In genomic region chr12:29662737-29663323, GRCh38 we compare ENCODE assay signal across 25 cellular contexts.
DNase-seq lines count a peak whose midpoint lies in the region; ATAC-seq and TF ChIP-seq lines count a peak whose summit lies in the region.
"Had no signal": no experiment of that assay in that cellular context is flagged by ENCODE, and none has a peak within 500 bp of the region (broad histone marks: within the 10 kb centered on the region; RNA-seq: fewer than 3 reads in every experiment).

No MANE protein-coding gene starts in this region.

- POLR2A ChIA-PET in MCF 10A (lab: Yijun Ruan, JAX): no interaction called here

- no peaks in the 10 kb centered on the region for H3K27me3 ChIP-seq in breast epithelium
- H3K27me3 ChIP-seq: pancreas, SJSA1, tibial artery had no signal

- H3K36me3 Mint-ChIP-seq in MCF 10A (ENCODE audit: insufficient read depth, unreplicated experiment) (peaks cover 94% of the 10 kb centered on the region), nephron progenitor cell (ENCODE audit: low read depth) (peaks cover 5% of the 10 kb centered on the region)
- H3K36me3 Mint-ChIP-seq: memory B cell; naive B cell; stimulated activated effector memory CD8-positive, alpha-beta T cell treated with anti-CD3 and anti-CD28 coated beads, Interleukin-12 subunit alpha, Interleukin-12 subunit beta, amount 100 ng/mL, for 72 hours had no signal

- ATAC-seq in Right ventricle myocardium superior (ENCODE audit: poor library complexity): peak; percentile 78
- no peak for ATAC-seq in GM21717 (IDR thresholded peaks at IDR 0.05; ENCODE audit: unreplicated experiment)
- no peak for ATAC-seq in HG02798 (IDR thresholded peaks at IDR 0.05; ENCODE audit: poor library complexity, unreplicated experiment)
- ATAC-seq: Panc1; pancreas; stimulated activated effector memory CD8-positive, alpha-beta T cell treated with anti-CD3 and anti-CD28 coated beads, Interleukin-12 subunit alpha, Interleukin-12 subunit beta, amount 100 ng/mL, for 72 hours had no signal

- H3K4me1 Mint-ChIP-seq in MCF 10A (ENCODE audit: insufficient read depth, unreplicated experiment) (peaks cover 15% of the 10 kb centered on the region), nephron progenitor cell (peaks cover 9% of the 10 kb centered on the region)
- H3K4me1 Mint-ChIP-seq: activated CD4-positive, alpha-beta T cell treated with anti-CD3 and anti-CD28 coated beads, Interleukin-2, amount 10 ng/mL, durations not matched to agents 24 days and 14 days; memory B cell; naive B cell; stimulated activated effector memory CD8-positive, alpha-beta T cell treated with anti-CD3 and anti-CD28 coated beads, Interleukin-12 subunit alpha, Interleukin-12 subunit beta, amount 100 ng/mL, for 72 hours had no signal

- H3K27me3 Mint-ChIP-seq in MCF 10A (ENCODE audit: insufficient read depth, unreplicated experiment): no peaks in the 10 kb centered on the region
- H3K27me3 Mint-ChIP-seq in nephron progenitor cell (ENCODE audit: low read depth, poor library complexity): no peaks in the 10 kb centered on the region
- H3K27me3 Mint-ChIP-seq: activated CD4-positive, alpha-beta T cell treated with anti-CD3 and anti-CD28 coated beads, Interleukin-2, amount 10 ng/mL, durations not matched to agents 24 days and 14 days; memory B cell; naive B cell had no signal

- H3K27ac ChIP-seq in breast epithelium: peak overlapping the region in 1 of 2 donors; percentile 19
- H3K27ac ChIP-seq: pancreas, SJSA1, tibial artery had no signal

- DNase-seq in MCF 10A (ENCODE audit: unreplicated experiment): no peak
- no peak for DNase-seq in breast epithelium (ENCODE audit: low spot score in 2 of 2)
- DNase-seq in Right ventricle myocardium superior: no peak
- DNase-seq in nephron progenitor cell: no peak
- DNase-seq in NCI-H226: no peak
- DNase-seq in putamen (ENCODE audit: low spot score): no peak
- DNase-seq: activated CD4-positive, alpha-beta T cell treated with anti-CD3 and anti-CD28 coated beads, Interleukin-2, amount 10 ng/mL, durations not matched to agents 24 days and 14 days; activated naive CD4-positive, alpha-beta T cell treated with anti-CD3 and anti-CD28 coated beads, Interleukin-2, amount 50 U/mL, for 16 hours; DND-41; effector CD4-positive, alpha-beta T cell; foreskin melanocyte; GOT3; islet precursor cell; Karpas-422; naive B cell; NCI-H2029; NK-92 treated with Interleukin-12 subunit alpha and Interleukin-12 subunit beta, amount 100 ng/mL, for 24 hours; pancreas; tibial artery had no signal

- no peak overlapping the region for H3K4me3 Mint-ChIP-seq in MCF 10A (ENCODE audit: unreplicated experiment)
- H3K4me3 Mint-ChIP-seq in nephron progenitor cell: no peak overlapping the region
- H3K4me3 Mint-ChIP-seq: activated CD4-positive, alpha-beta T cell treated with anti-CD3 and anti-CD28 coated beads, Interleukin-2, amount 10 ng/mL, durations not matched to agents 24 days and 14 days; memory B cell; naive B cell; stimulated activated effector memory CD8-positive, alpha-beta T cell treated with anti-CD3 and anti-CD28 coated beads, Interleukin-12 subunit alpha, Interleukin-12 subunit beta, amount 100 ng/mL, for 72 hours had no signal

- no peaks in the 10 kb centered on the region for H3K36me3 ChIP-seq in breast epithelium
- H3K36me3 ChIP-seq: pancreas, SJSA1 had no signal

- H3K27ac Mint-ChIP-seq in MCF 10A (ENCODE audit: low read depth, unreplicated experiment) (peak overlapping the region; percentile 19), nephron progenitor cell (peak overlapping the region; percentile 54)
- H3K27ac Mint-ChIP-seq: activated CD4-positive, alpha-beta T cell treated with anti-CD3 and anti-CD28 coated beads, Interleukin-2, amount 10 ng/mL, durations not matched to agents 24 days and 14 days; memory B cell; naive B cell; stimulated activated effector memory CD8-positive, alpha-beta T cell treated with anti-CD3 and anti-CD28 coated beads, Interleukin-12 subunit alpha, Interleukin-12 subunit beta, amount 100 ng/mL, for 72 hours had no signal

- intact Hi-C loops in MCF 10A (cut with micrococcal nuclease): no loop called here
- intact Hi-C loops in breast epithelium (cut with DNase I; ENCODE audit: low total_unique reads): no loop called here
- intact Hi-C loops in Right ventricle myocardium superior (cut with DNase I): no loop called here

- TF ChIP-seq POLR2A in breast epithelium (IDR thresholded peaks at IDR 0.05): no peak

- H3K4me3 ChIP-seq in breast epithelium: no peak overlapping the region
- H3K4me3 ChIP-seq: pancreas, SJSA1, tibial artery had no signal

- CTCF ChIA-PET in MCF 10A (lab: Yijun Ruan, JAX): no interaction called here

- no peaks in the 10 kb centered on the region for H3K9me3 Mint-ChIP-seq in MCF 10A (ENCODE audit: unreplicated experiment)
- peaks cover 4% of the 10 kb centered on the region for H3K9me3 Mint-ChIP-seq in nephron progenitor cell
- H3K9me3 Mint-ChIP-seq: activated CD4-positive, alpha-beta T cell treated with anti-CD3 and anti-CD28 coated beads, Interleukin-2, amount 10 ng/mL, durations not matched to agents 24 days and 14 days; memory B cell; stimulated activated effector memory CD8-positive, alpha-beta T cell treated with anti-CD3 and anti-CD28 coated beads, Interleukin-12 subunit alpha, Interleukin-12 subunit beta, amount 100 ng/mL, for 72 hours had no signal

- no TSS peak for BruUV-seq in MCF 10A (replicated peaks; lab: Mats Ljungman, UMichigan)

- no peaks in the 10 kb centered on the region for H3K9me3 ChIP-seq in breast epithelium
- H3K9me3 ChIP-seq: pancreas, SJSA1, tibial artery had no signal

- no peaks in the 10 kb centered on the region for H3K4me1 ChIP-seq in breast epithelium
- H3K4me1 ChIP-seq: pancreas, SJSA1 had no signal

- TF ChIP-seq CTCF in MCF 10A (IDR thresholded peaks at IDR 0.05; ENCODE audit: unreplicated experiment): no peak
- no peak for TF ChIP-seq CTCF in breast epithelium (IDR thresholded peaks at IDR 0.05)
- TF ChIP-seq CTCF in nephron progenitor cell (IDR thresholded peaks at IDR 0.05): no peak
